ENCODE assay signal across 18 cellular contexts in the genomic region with DNA sequence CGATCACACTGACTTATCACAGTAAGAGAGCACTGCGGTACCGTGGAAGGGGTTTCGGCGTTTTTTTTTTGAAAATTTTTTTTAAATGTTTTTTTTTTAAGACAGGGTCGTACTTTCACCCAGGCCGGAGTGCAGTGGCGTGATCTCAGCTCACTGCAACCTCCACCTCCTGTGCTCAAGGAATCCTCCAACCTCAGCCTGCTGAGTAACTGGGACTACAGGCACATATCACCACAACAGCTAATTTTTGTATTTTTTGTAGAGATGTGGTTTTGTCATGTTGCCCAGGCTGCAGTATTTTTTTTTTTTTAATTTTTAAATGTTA. TPM values are rescaled to one million over a fixed set of nuclear protein-coding genes. Genes with fewer than 3 reads are reported as not detected.
DNase-seq lines count a peak whose midpoint lies in the region; ATAC-seq and TF ChIP-seq lines count a peak whose summit lies in the region.
"Had no signal": no experiment of that assay in that cellular context is flagged by ENCODE, and none has a peak within 500 bp of the region (broad histone marks: within the 10 kb centered on the region; RNA-seq: fewer than 3 reads in every experiment).

No MANE protein-coding gene starts in this region.

- no peaks in the 10 kb centered on the region for H3K9me3 ChIP-seq in OCI-LY3 (ENCODE audit: insufficient read depth, low read length)

- H3K4me1 ChIP-seq in OCI-LY3 (ENCODE audit: low read length), result peaks cover 15% of the 10 kb centered on the region

- H3K36me3 ChIP-seq in OCI-LY3 (replicated peaks; ENCODE audit: low read depth, low read length), result peaks cover 4% of the 10 kb centered on the region

- ATAC-seq in activated T-helper 17 cell treated with anti-CD3 and anti-CD28 coated beads, Interleukin-2, amount 50 U/mL, for 72 hours (replicated peaks), result no peak
- no peak for ATAC-seq in memory B cell (ENCODE audit: low read depth)
- ATAC-seq: K562 had no signal

- DNase-seq in activated naive CD4-positive, alpha-beta T cell (lab: John Stamatoyannopoulos, UW), result no peak
- DNase-seq in memory B cell (ENCODE audit: low spot score in 2 of 2) (no peak), activated gamma-delta T cell (lab: John Stamatoyannopoulos, UW) (no peak), SIG-M5 (lab: John Stamatoyannopoulos, UW) (no peak)
- DNase-seq: ACHN, C1 segment of cervical spinal cord, GOT3, NCI-H1092 treated with DMSO at 0.1 percent for 48 hours, NCI-H146, NCI-H2029 treated with DMSO at 0.1 percent for 48 hours, NCI-H2171, NCI-H526, PC-9 had no signal

- H3K27me3 ChIP-seq in OCI-LY3 (ENCODE audit: low read depth, low read length), result no peaks in the 10 kb centered on the region

- 0 out of 2 replicates have a peak overlapping the region, but pooled peaks have one; percentile 16 for H3K4me3 ChIP-seq in OCI-LY3 (ENCODE audit: low read length)
- H3K4me3 ChIP-seq: K562, PC-9 had no signal

- peaks cover 31% of the 10 kb centered on the region for H3K4me1 Mint-ChIP-seq in activated naive CD4-positive, alpha-beta T cell treated with anti-CD3 and anti-CD28 coated beads, Interleukin-2, amount 50 U/mL, for 24 hours
- peaks cover 25% of the 10 kb centered on the region for H3K4me1 Mint-ChIP-seq in activated T-helper 17 cell treated with anti-CD3 and anti-CD28 coated beads, Interleukin-2, amount 50 U/mL, for 72 hours
- peaks cover 6% of the 10 kb centered on the region for H3K4me1 Mint-ChIP-seq in memory B cell

- H3K4me2 ChIP-seq in OCI-LY3 (ENCODE audit: low read length), result peak overlapping the region; percentile 57
- H3K4me2 ChIP-seq: PC-9 had no signal

- H3K27ac ChIP-seq in OCI-LY3 (ENCODE audit: low read length), result peak overlapping the region; percentile 54
- H3K27ac ChIP-seq: PC-9 had no signal

- TF ChIP-seq CTCF in OCI-LY3 (IDR thresholded peaks at IDR 0.05; ENCODE audit: low read depth, low read length), result no peak

- H2AFZ ChIP-seq in OCI-LY3 (ENCODE audit: low read depth, low read length), result peak overlapping the region; percentile 65; the same call in 1 of the 2 replicates
- H2AFZ ChIP-seq: PC-9 had no signal

- no peaks in the 10 kb centered on the region for H3K9me3 Mint-ChIP-seq in activated naive CD4-positive, alpha-beta T cell treated with anti-CD3 and anti-CD28 coated beads, Interleukin-2, amount 50 U/mL, for 24 hours
- H3K9me3 Mint-ChIP-seq in activated T-helper 17 cell treated with anti-CD3 and anti-CD28 coated beads, Interleukin-2, amount 50 U/mL, for 72 hours, result no peaks in the 10 kb centered on the region
- H3K9me3 Mint-ChIP-seq in memory B cell, result no peaks in the 10 kb centered on the region
- H3K9me3 Mint-ChIP-seq: CD8-positive, alpha-beta memory T cell had no signal

- peak overlapping the region; percentile 89 for H3K27ac Mint-ChIP-seq in activated naive CD4-positive, alpha-beta T cell treated with anti-CD3 and anti-CD28 coated beads, Interleukin-2, amount 50 U/mL, for 24 hours
- peak overlapping the region; percentile 89 for H3K27ac Mint-ChIP-seq in activated T-helper 17 cell treated with anti-CD3 and anti-CD28 coated beads, Interleukin-2, amount 50 U/mL, for 72 hours
- peak overlapping the region; percentile 4 for H3K27ac Mint-ChIP-seq in memory B cell

- H3K79me2 ChIP-seq in OCI-LY3 (ENCODE audit: low read length), result no peaks in the 10 kb centered on the region

- no peak overlapping the region for H3K4me3 Mint-ChIP-seq in activated naive CD4-positive, alpha-beta T cell treated with anti-CD3 and anti-CD28 coated beads, Interleukin-2, amount 50 U/mL, for 24 hours
- no peak overlapping the region for H3K4me3 Mint-ChIP-seq in activated T-helper 17 cell treated with anti-CD3 and anti-CD28 coated beads, Interleukin-2, amount 50 U/mL, for 72 hours
- H3K4me3 Mint-ChIP-seq in memory B cell, result no peak overlapping the region

- no peaks in the 10 kb centered on the region for H3K27me3 Mint-ChIP-seq in activated naive CD4-positive, alpha-beta T cell treated with anti-CD3 and anti-CD28 coated beads, Interleukin-2, amount 50 U/mL, for 24 hours
- no peaks in the 10 kb centered on the region for H3K27me3 Mint-ChIP-seq in activated T-helper 17 cell treated with anti-CD3 and anti-CD28 coated beads, Interleukin-2, amount 50 U/mL, for 72 hours
- H3K27me3 Mint-ChIP-seq in memory B cell, result no peaks in the 10 kb centered on the region
- H3K27me3 Mint-ChIP-seq: CD8-positive, alpha-beta memory T cell had no signal

- H3K9ac ChIP-seq in OCI-LY3 (ENCODE audit: low read length), result peak overlapping the region; percentile 20; the same call in 1 of the 2 replicates

- peaks cover 22% of the 10 kb centered on the region for H3K36me3 Mint-ChIP-seq in activated naive CD4-positive, alpha-beta T cell treated with anti-CD3 and anti-CD28 coated beads, Interleukin-2, amount 50 U/mL, for 24 hours
- peaks cover 100% of the 10 kb centered on the region for H3K36me3 Mint-ChIP-seq in activated T-helper 17 cell treated with anti-CD3 and anti-CD28 coated beads, Interleukin-2, amount 50 U/mL, for 72 hours (ENCODE audit: low read depth)
- peaks cover 28% of the 10 kb centered on the region for H3K36me3 Mint-ChIP-seq in memory B cell

- no peaks in the 10 kb centered on the region for H4K20me1 ChIP-seq in OCI-LY3 (ENCODE audit: insufficient read depth, low read length)

RNA-seq across cellular contexts. Expression of a gene that starts 19.0 kb away (rescaled TPM):
- 100 to 1,000 TPM; 117 to 331 TPM for total RNA-seq in activated T-helper 17 cell treated with anti-CD3 and anti-CD28 coated beads, Interleukin-2, amount 50 U/mL, for 72 hours

RNA-seq across cellular contexts. Expression of a gene that starts 43.5 kb away (rescaled TPM):
- 100 to 1,000 TPM; 113 to 126 TPM for total RNA-seq in activated T-helper 17 cell treated with anti-CD3 and anti-CD28 coated beads, Interleukin-2, amount 50 U/mL, for 72 hours

Comparison
In these comparisons a context has a peak if more than half of its experiments do, and no peak if none do; other contexts are left out.
1. H3K27ac Mint-ChIP-seq: peak in every context shown above with its lines; median percentile 89 in activated naive CD4-positive, alpha-beta T cell treated with anti-CD3 and anti-CD28 coated beads, Interleukin-2, amount 50 U/mL, for 24 hours; 89 in activated T-helper 17 cell treated with anti-CD3 and anti-CD28 coated beads, Interleukin-2, amount 50 U/mL, for 72 hours; 4 in memory B cell.